In genomic region chr21:42445311-42445710, GRCh38 we compare ENCODE assay signal across 19 cellular contexts. TPM values are rescaled to one million over a fixed set of nuclear protein-coding genes. Genes with fewer than 3 reads are reported as not detected.
"Had no signal": no experiment of that assay in that cellular context is flagged by ENCODE, and none has a peak within 500 bp of the region (broad histone marks: within the 10 kb centered on the region; RNA-seq: fewer than 3 reads in every experiment).

No MANE protein-coding gene starts in this region.

- H3K36me3 ChIP-seq: heart left ventricle had no signal

- H3K4me3 Mint-ChIP-seq: naive thymus-derived CD4-positive, alpha-beta T cell had no signal

- H3K27ac ChIP-seq: coronary artery, heart left ventricle had no signal

- H3K27me3 ChIP-seq: heart left ventricle had no signal

- DNase-seq: effector CD8-positive, alpha-beta T cell; heart left ventricle; hypothalamus; mammary epithelial cell; naive thymus-derived CD4-positive, alpha-beta T cell; stimulated activated CD4-positive, alpha-beta T cell treated with anti-CD3 and anti-CD28 coated beads, Interleukin-2, amount 100 ng/mL, for 24 hours; stimulated activated naive CD4-positive, alpha-beta T cell treated with Interleukin-2 at 50 U/mL for 16 hours had no signal

- H3K9me3 ChIP-seq: heart left ventricle had no signal

- ATAC-seq: esophagus mucosa; heart left ventricle; naive thymus-derived CD4-positive, alpha-beta T cell; sciatic nerve had no signal

- H3K4me3 ChIP-seq: coronary artery, heart left ventricle had no signal

RNA-seq across cellular contexts. Expression of gene UBASH3A, which starts 41.6 kb away (rescaled TPM):
- total RNA-seq: dermis microvascular lymphatic vessel endothelial cell, fibroblast of lung, frontal cortex, glomerular endothelial cell, mammary epithelial cell, osteocyte, pulmonary artery endothelial cell had no signal
- polyA plus RNA-seq: fibroblast of lung, mammary epithelial cell, neural cell had no signal

RNA-seq across cellular contexts. Expression of gene TMPRSS3, which starts 49.5 kb away (rescaled TPM):
- total RNA-seq: fibroblast of lung, frontal cortex, glomerular endothelial cell, mesenteric fat pad, osteocyte, pulmonary artery endothelial cell, sciatic nerve, skeletal muscle tissue had no signal
- polyA plus RNA-seq: fibroblast of lung, heart left ventricle, mammary epithelial cell had no signal

RNA-seq across cellular contexts. Expression of gene RSPH1, which starts 50.7 kb away (rescaled TPM):
- total RNA-seq: dermis microvascular lymphatic vessel endothelial cell, fibroblast of lung, glomerular endothelial cell, skeletal muscle tissue had no signal
- polyA plus RNA-seq: fibroblast of lung; naive thymus-derived CD4-positive, alpha-beta T cell had no signal
